Comparison of ENCODE assay signal across 11 cellular contexts in genomic region chr5:119418782-119419101, GRCh38. TPM values are rescaled to one million over a fixed set of nuclear protein-coding genes. Genes with fewer than 3 reads are reported as not detected.
A peak's percentile ranks its signal among the peaks of the same experiment; 100 is the strongest.
DNase-seq lines count a peak whose midpoint lies in the region; ATAC-seq and TF ChIP-seq lines count a peak whose summit lies in the region.
"Had no signal": no experiment of that assay in that cellular context is flagged by ENCODE, and none has a peak within 500 bp of the region (broad histone marks: within the 10 kb centered on the region; RNA-seq: fewer than 3 reads in every experiment).

No MANE protein-coding gene starts in this region.

- no peaks in the 10 kb centered on the region for H3K36me3 Mint-ChIP-seq in MCF 10A (ENCODE audit: insufficient read depth, unreplicated experiment)
- H3K36me3 Mint-ChIP-seq: natural killer cell had no signal

- intact Hi-C loops in breast epithelium (cut with DNase I; ENCODE audit: low total_unique reads), result loop anchor here (10.0 kb wide), 2 partner anchors 144 to 434 kb away; partner anchors contain the start of gene DTWD2
- intact Hi-C loops in MCF 10A (cut with micrococcal nuclease), result no loop called here

- DNase-seq in breast epithelium (ENCODE audit: low spot score in 2 of 2) (peak in 1 of 2 donors; percentile 53), MCF 10A (ENCODE audit: unreplicated experiment) (no peak), upper lobe of left lung (peak in 1 of 2 donors; percentile 69), GM23248 (no peak), hypothalamus (lab: John Stamatoyannopoulos, UW) (no peak), NCI-H2171 (lab: John Stamatoyannopoulos, UW) (no peak)
- DNase-seq: H7, natural killer cell, NCI-H2081 treated with DMSO at 0.1 percent for 48 hours had no signal

- H3K4me2 ChIP-seq in SU-DHL-6 (ENCODE audit: low read depth, low read length, poor library complexity, severe bottlenecking), result peak overlapping the region; percentile 29
- no peak overlapping the region for H3K4me2 ChIP-seq in GM23248 (ENCODE audit: unreplicated experiment)

- H3K27ac Mint-ChIP-seq in MCF 10A (ENCODE audit: low read depth, unreplicated experiment), result no peak overlapping the region
- H3K27ac Mint-ChIP-seq: natural killer cell had no signal

- no peaks in the 10 kb centered on the region for H3K9me2 ChIP-seq in SU-DHL-6 (replicated peaks; ENCODE audit: insufficient read depth, low read length)
- no peaks in the 10 kb centered on the region for H3K9me2 ChIP-seq in GM23248 (ENCODE audit: insufficient read depth)

- no peaks in the 10 kb centered on the region for H3K79me2 ChIP-seq in SU-DHL-6 (ENCODE audit: insufficient read depth, low read length)
- H3K79me2 ChIP-seq in GM23248 (ENCODE audit: insufficient read depth), result no peaks in the 10 kb centered on the region

- TF ChIP-seq CTCF in breast epithelium (IDR thresholded peaks at IDR 0.05) (peak in 1 of 3 donors; percentile 37), MCF 10A (IDR thresholded peaks at IDR 0.05; ENCODE audit: unreplicated experiment) (no peak), SU-DHL-6 (IDR thresholded peaks at IDR 0.05; ENCODE audit: insufficient read depth, low read length, poor library complexity, severe bottlenecking) (no peak), upper lobe of left lung (IDR thresholded peaks at IDR 0.05) (peak in 1 of 6 experiments; percentile 5)

- no peaks in the 10 kb centered on the region for H3K27me3 ChIP-seq in breast epithelium
- H3K27me3 ChIP-seq in SU-DHL-6 (ENCODE audit: low read length), result no peaks in the 10 kb centered on the region
- H3K27me3 ChIP-seq in upper lobe of left lung, result no peaks in the 10 kb centered on the region
- no peaks in the 10 kb centered on the region for H3K27me3 ChIP-seq in GM23248 (replicated peaks; ENCODE audit: insufficient read depth)

- no TSS peak for BruUV-seq in MCF 10A (replicated peaks; lab: Mats Ljungman, UMichigan)

- H3K4me3 ChIP-seq in breast epithelium (no peak overlapping the region), SU-DHL-6 (ENCODE audit: insufficient read depth, low read length, poor library complexity, severe bottlenecking) (no peak overlapping the region), upper lobe of left lung (no peak overlapping the region), GM23248 (no peak overlapping the region)

- no peaks in the 10 kb centered on the region for H3K27me3 Mint-ChIP-seq in MCF 10A (ENCODE audit: insufficient read depth, unreplicated experiment)

- TF ChIP-seq POLR2A in breast epithelium (IDR thresholded peaks at IDR 0.05) (no peak), upper lobe of left lung (IDR thresholded peaks at IDR 0.05) (no peak)

- H3K27ac ChIP-seq in breast epithelium, result peak overlapping the region; percentile 68 to 90
- H3K27ac ChIP-seq in SU-DHL-6 (ENCODE audit: low read depth, low read length), result no peak overlapping the region
- peak overlapping the region in 3 of 4 donors; percentile 39 to 67 (median 46) for H3K27ac ChIP-seq in upper lobe of left lung
- no peak overlapping the region for H3K27ac ChIP-seq in GM23248

- peaks cover 32% of the 10 kb centered on the region for H3K4me1 Mint-ChIP-seq in MCF 10A (ENCODE audit: insufficient read depth, unreplicated experiment)

- no peaks in the 10 kb centered on the region for H3K36me3 ChIP-seq in breast epithelium
- no peaks in the 10 kb centered on the region for H3K36me3 ChIP-seq in SU-DHL-6 (ENCODE audit: low read length)
- H3K36me3 ChIP-seq in upper lobe of left lung, result no peaks in the 10 kb centered on the region
- no peaks in the 10 kb centered on the region for H3K36me3 ChIP-seq in GM23248 (ENCODE audit: low read depth)

- no peaks in the 10 kb centered on the region for H4K20me1 ChIP-seq in SU-DHL-6 (ENCODE audit: low read depth, low read length)
- H4K20me1 ChIP-seq in GM23248 (ENCODE audit: insufficient read depth), result no peaks in the 10 kb centered on the region

- ATAC-seq in HG02870 (IDR thresholded peaks at IDR 0.05; ENCODE audit: unreplicated experiment) (peak; percentile 83), upper lobe of left lung (ENCODE audit: low FRiP score in 2 of 2) (peak; percentile 58 to 80)
- ATAC-seq: natural killer cell had no signal

- no peak overlapping the region for H3K9ac ChIP-seq in SU-DHL-6 (ENCODE audit: low read length)
- H3K9ac ChIP-seq in GM23248, result no peak overlapping the region

- TF ChIP-seq EP300 in upper lobe of left lung (IDR thresholded peaks at IDR 0.05), result peak in 3 of 4 donors; percentile 19 to 89 (median 22)

- POLR2A ChIA-PET in MCF 10A (lab: Yijun Ruan, JAX), result interaction anchor here (0.6 to 3.5 kb wide), 12 partner anchors 18 to 430 kb away, joined by 3 to 24 read pairs (median 6); partner anchors contain the start of genes DMXL1, HSD17B4 and TNFAIP8

- H3F3A ChIP-seq in SU-DHL-6 (ENCODE audit: insufficient read depth) (no peaks in the 10 kb centered on the region), GM23248 (ENCODE audit: insufficient read depth) (peaks cover 8% of the 10 kb centered on the region; the same call in 1 of the 2 replicates)

- H3K4me3 Mint-ChIP-seq in MCF 10A (ENCODE audit: unreplicated experiment), result no peak overlapping the region
- H3K4me3 Mint-ChIP-seq: natural killer cell had no signal

- no peak overlapping the region for H2AFZ ChIP-seq in SU-DHL-6 (ENCODE audit: low read depth, low read length, severe bottlenecking)
- no peak overlapping the region for H2AFZ ChIP-seq in GM23248

- H3K9me3 Mint-ChIP-seq in MCF 10A (ENCODE audit: unreplicated experiment), result no peaks in the 10 kb centered on the region
- H3K9me3 Mint-ChIP-seq: natural killer cell had no signal

- CTCF ChIA-PET in MCF 10A (lab: Yijun Ruan, JAX), result interaction anchor here (0.5 to 1.9 kb wide), 9 partner anchors 11 to 399 kb away, joined by 3 to 6 read pairs (median 4); no protein-coding TSS in a partner anchor

- H3K9me3 ChIP-seq in breast epithelium, result no peaks in the 10 kb centered on the region
- H3K9me3 ChIP-seq in SU-DHL-6 (ENCODE audit: insufficient read depth, low read length), result no peaks in the 10 kb centered on the region
- no peaks in the 10 kb centered on the region for H3K9me3 ChIP-seq in upper lobe of left lung
- H3K9me3 ChIP-seq in GM23248 (ENCODE audit: low read depth), result no peaks in the 10 kb centered on the region

- H3K4me1 ChIP-seq in breast epithelium (peaks cover 0 to 8% of the 10 kb centered on the region in 2 donors), upper lobe of left lung (peaks cover 5 to 36% (median 10%) of the 10 kb centered on the region in 4 donors), GM23248 (ENCODE audit: insufficient read depth) (no peaks in the 10 kb centered on the region; the same call in 1 of the 2 replicates)

- in situ Hi-C loops in GM23248 (cut with MboI), result loop anchor here (10.0 kb wide), 1 partner anchor 394 kb away; no protein-coding TSS in a partner anchor

RNA-seq across cellular contexts. Expression of gene HSD17B4, which starts 33.6 kb away (rescaled TPM):
- 100 to 1,000 TPM; 173 to 360 (median 265) TPM for total RNA-seq in breast epithelium
- 163 and 169 TPM in 2 replicates for total RNA-seq in MCF 10A (2022)
- total RNA-seq in upper lobe of left lung, result 100 to 1,000 TPM; 240 to 430 (median 355) TPM
- 55.8 and 556 TPM in 2 replicates for total RNA-seq in GM23248 (2014; rRNA removed; shearing (Covaris generic))
- polyA plus RNA-seq in GM23248 (2016; fragmentation: Nextera tagmentation; extraction: Ambion mirVana), result 71.1 and 86.5 TPM in 2 replicates

Comparison
In these comparisons a context has a peak if more than half of its experiments do, and no peak if none do; other contexts are left out.
1. H3K27ac ChIP-seq: peak in breast epithelium (2 of 2) and upper lobe of left lung (3 of 4); none in SU-DHL-6 (single experiment) and GM23248 (single experiment).